ENCODE assay signal across 12 cellular contexts in the genomic region with DNA sequence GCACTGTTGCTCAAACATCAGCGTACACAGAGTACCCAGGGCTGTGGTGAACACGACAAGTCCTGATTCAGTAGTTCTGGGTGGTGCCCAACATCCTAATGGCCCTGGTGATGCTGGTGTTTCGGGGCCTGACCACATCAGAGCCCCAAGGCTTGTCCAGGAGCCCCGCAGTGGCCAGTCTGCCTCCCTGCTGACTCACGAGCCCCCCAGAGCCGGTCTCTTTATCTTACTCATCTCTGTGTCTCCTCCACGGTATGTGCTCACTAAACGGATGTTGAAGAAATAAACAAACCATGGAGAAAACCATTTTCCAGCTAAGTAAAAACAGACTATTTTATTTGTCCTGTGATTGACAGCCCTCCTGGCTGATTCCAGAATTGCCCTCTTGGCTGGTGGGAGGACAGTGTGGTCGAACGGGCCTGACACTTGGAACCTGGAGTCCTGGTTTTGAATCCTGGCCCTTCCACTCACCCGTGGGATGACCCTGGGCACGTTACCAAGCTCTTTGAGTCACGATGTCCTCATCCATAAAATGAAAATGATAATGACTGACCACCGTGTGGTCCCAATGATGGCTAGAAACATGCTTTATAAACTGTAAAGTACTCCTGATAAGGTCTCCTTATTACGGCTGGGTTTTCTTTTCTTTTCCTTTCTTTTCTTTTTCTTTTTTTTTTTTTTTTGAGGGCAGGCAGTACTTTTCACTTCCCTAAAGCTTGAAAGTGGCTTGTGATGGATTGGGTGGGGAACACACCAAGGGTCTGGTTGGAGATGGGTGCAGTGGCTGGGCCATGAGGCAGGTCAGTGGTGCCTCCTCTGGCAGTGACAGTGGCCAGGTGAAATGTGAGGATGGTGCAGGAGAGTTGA. TPM values are rescaled to one million over a fixed set of nuclear protein-coding genes. Genes with fewer than 3 reads are reported as not detected.
A peak's percentile ranks its signal among the peaks of the same experiment; 100 is the strongest.
DNase-seq lines count a peak whose midpoint lies in the region; ATAC-seq and TF ChIP-seq lines count a peak whose summit lies in the region.
"Had no signal": no experiment of that assay in that cellular context is flagged by ENCODE, and none has a peak within 500 bp of the region (broad histone marks: within the 10 kb centered on the region; RNA-seq: fewer than 3 reads in every experiment).

No MANE protein-coding gene starts in this region.

- no peaks in the 10 kb centered on the region for H3K9me3 Mint-ChIP-seq in effector memory CD8-positive, alpha-beta T cell
- H3K9me3 Mint-ChIP-seq in neural crest cell: no peaks in the 10 kb centered on the region
- H3K9me3 Mint-ChIP-seq: CD8-positive, alpha-beta memory T cell had no signal

- peak overlapping the region; percentile 16 to 20 for H3K27ac Mint-ChIP-seq in effector memory CD8-positive, alpha-beta T cell
- peak overlapping the region; percentile 73 for H3K27ac Mint-ChIP-seq in neural crest cell (ENCODE audit: unreplicated experiment)

- no peak overlapping the region for H3K4me3 Mint-ChIP-seq in effector memory CD8-positive, alpha-beta T cell
- peak overlapping the region; percentile 48 for H3K4me3 Mint-ChIP-seq in neural crest cell

- H3K4me1 Mint-ChIP-seq in effector memory CD8-positive, alpha-beta T cell (ENCODE audit: low read depth in 2 of 2): peaks cover 34 to 40% of the 10 kb centered on the region in 2 donors
- peaks cover 28% of the 10 kb centered on the region for H3K4me1 Mint-ChIP-seq in neural crest cell

- no peaks in the 10 kb centered on the region for H3K27me3 Mint-ChIP-seq in effector memory CD8-positive, alpha-beta T cell
- peaks cover 12% of the 10 kb centered on the region for H3K27me3 Mint-ChIP-seq in neural crest cell (ENCODE audit: low read depth)
- H3K27me3 Mint-ChIP-seq: CD8-positive, alpha-beta memory T cell had no signal

- DNase-seq in AG08395 (ENCODE audit: low spot score) (peak; percentile 92), NCI-H226 (peak; percentile 73), neural crest cell (ENCODE audit: low read depth, low spot score) (no peak), left lobe of liver (ENCODE audit: low spot score) (no peak), NCI-H2081 (lab: John Stamatoyannopoulos, UW) (no peak)
- DNase-seq in effector memory CD8-positive, alpha-beta T cell: no peak
- DNase-seq: activated naive CD4-positive, alpha-beta T cell treated with Interleukin-2 at 50 U/mL for 16 hours; CD8-positive, alpha-beta memory T cell; NCI-H82; pancreas had no signal

- TF ChIP-seq CTCF in neural crest cell (conservative IDR thresholded peaks at IDR 0.05): no peak

- H3K36me3 Mint-ChIP-seq in effector memory CD8-positive, alpha-beta T cell (ENCODE audit: insufficient read depth): peaks cover 6% of the 10 kb centered on the region
- no peaks in the 10 kb centered on the region for H3K36me3 Mint-ChIP-seq in neural crest cell (ENCODE audit: low read depth)

- ATAC-seq in effector memory CD8-positive, alpha-beta T cell (replicated peaks): no peak
- no peak for ATAC-seq in left lobe of liver
- no peak for ATAC-seq in HG03457 (IDR thresholded peaks at IDR 0.05; ENCODE audit: unreplicated experiment)
- ATAC-seq in HG03520 (IDR thresholded peaks at IDR 0.05; ENCODE audit: unreplicated experiment): no peak

RNA-seq across cellular contexts. Expression of gene HIP1, which starts 5.7 kb away (rescaled TPM):
- total RNA-seq in neural crest cell (84.4 and 87.3 TPM in 2 replicates), left lobe of liver (20.3 TPM)

RNA-seq across cellular contexts. Expression of gene CCL26, which starts 39.0 kb away (rescaled TPM):
- not detected in 2 replicates for total RNA-seq in neural crest cell
- total RNA-seq in left lobe of liver: not detected
- total RNA-seq: CD8-positive, alpha-beta memory T cell; pancreas had no signal

Comparison
In these comparisons a context has a peak if more than half of its experiments do, and no peak if none do; other contexts are left out.
1. DNase-seq: peak in AG08395 (single experiment) and NCI-H226 (single experiment); none in effector memory CD8-positive, alpha-beta T cell (0 of 3), neural crest cell (single experiment), left lobe of liver (single experiment) and NCI-H2081 (0 of 2).